ENCODE assay signal across 28 cellular contexts in the genomic region with DNA sequence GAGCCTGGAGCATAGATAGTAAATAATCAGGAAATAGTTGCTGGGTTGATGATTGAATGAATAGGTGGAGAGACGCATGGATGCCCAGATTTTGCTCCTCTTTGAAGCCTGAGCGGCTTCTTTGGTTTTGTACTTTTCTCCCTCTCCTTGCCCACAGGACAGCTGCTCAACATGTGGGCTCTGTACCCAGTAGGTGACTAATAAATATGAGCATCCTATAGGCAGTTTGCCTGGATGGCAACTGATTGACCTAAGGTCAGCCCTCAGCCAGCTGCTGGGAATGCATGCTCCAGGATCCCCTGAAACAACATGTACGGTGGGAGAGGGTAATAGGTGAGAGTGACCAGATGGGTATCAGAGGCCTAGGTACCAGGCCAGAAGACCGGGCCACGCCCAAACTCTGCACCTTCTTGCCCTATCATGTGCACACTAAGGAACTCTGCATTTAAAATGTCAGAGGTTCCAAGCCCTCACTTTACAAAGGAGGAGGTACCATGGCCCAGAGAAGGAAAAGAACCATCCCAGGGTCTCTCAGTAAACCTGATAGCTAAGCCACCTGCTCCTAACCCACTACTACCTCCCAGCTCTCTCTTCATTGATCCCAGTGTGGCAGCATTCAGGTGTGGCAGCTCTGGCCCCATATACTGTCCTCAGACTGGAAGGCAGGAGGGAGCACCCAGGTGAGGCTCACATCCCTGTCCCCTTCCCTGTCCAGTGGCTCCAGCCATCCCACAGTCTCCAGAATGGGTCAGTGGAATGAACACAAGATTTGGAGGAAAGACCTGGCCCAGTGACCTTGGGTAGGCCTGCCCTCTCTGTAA. TPM values are rescaled to one million over a fixed set of nuclear protein-coding genes. Genes with fewer than 3 reads are reported as not detected.
DNase-seq lines count a peak whose midpoint lies in the region; ATAC-seq and TF ChIP-seq lines count a peak whose summit lies in the region.
"Had no signal": no experiment of that assay in that cellular context is flagged by ENCODE, and none has a peak within 500 bp of the region (broad histone marks: within the 10 kb centered on the region; RNA-seq: fewer than 3 reads in every experiment).

No MANE protein-coding gene starts in this region.

- peaks cover 50% of the 10 kb centered on the region for H3K4me1 Mint-ChIP-seq in brain
- H3K4me1 Mint-ChIP-seq in neural progenitor cell, result peaks cover 43% of the 10 kb centered on the region
- H3K4me1 Mint-ChIP-seq in type B pancreatic cell (ENCODE audit: unreplicated experiment), result peaks cover 38% of the 10 kb centered on the region
- peaks cover 30% of the 10 kb centered on the region for H3K4me1 Mint-ChIP-seq in stimulated activated memory B cell treated with anti-CD40 and anti-IgM and Interleukin-4, amounts not matched to agents 10 μg/mL and 1 μg/mL and 100 μg/mL, for 72 hours

- TF ChIP-seq CTCF in brain (conservative IDR thresholded peaks at IDR 0.05), result no peak
- TF ChIP-seq CTCF in neural progenitor cell (IDR thresholded peaks at IDR 0.05), result no peak
- TF ChIP-seq CTCF in type B pancreatic cell (conservative IDR thresholded peaks at IDR 0.05), result no peak
- no peak for TF ChIP-seq CTCF in mammary epithelial cell (conservative IDR thresholded peaks at IDR 0.05 in 1 of 2, IDR thresholded peaks at IDR 0.05 in 1 of 2; ENCODE audit: extremely low read depth in 1 of 2, insufficient read depth in 1 of 2, low read depth in 1 of 2, low read length in 2 of 2)

- H3K27me3 Mint-ChIP-seq in brain (peaks cover 27% of the 10 kb centered on the region), neural progenitor cell (ENCODE audit: insufficient read depth, low read depth) (peaks cover 21% of the 10 kb centered on the region), type B pancreatic cell (peaks cover 24% of the 10 kb centered on the region)
- H3K27me3 Mint-ChIP-seq in stimulated activated memory B cell treated with anti-CD40 and anti-IgM and Interleukin-4, amounts not matched to agents 10 μg/mL and 1 μg/mL and 100 μg/mL, for 72 hours, result no peaks in the 10 kb centered on the region

- H3K27me3 ChIP-seq in neural progenitor cell, result peaks cover 35% of the 10 kb centered on the region
- H3K27me3 ChIP-seq in mammary epithelial cell (ENCODE audit: insufficient read depth, low read length), result no peaks in the 10 kb centered on the region
- H3K27me3 ChIP-seq: breast epithelium, ovary, vagina had no signal

- dilution Hi-C loops in mammary epithelial cell (cut with HindIII; ENCODE audit: low sequenced_read_pairs), result no loop called here

- H3K9me3 Mint-ChIP-seq in brain, result peaks cover 0 to 3% (median 0%) of the 10 kb centered on the region in 5 experiments
- H3K9me3 Mint-ChIP-seq in neural progenitor cell, result no peaks in the 10 kb centered on the region
- no peaks in the 10 kb centered on the region for H3K9me3 Mint-ChIP-seq in type B pancreatic cell
- H3K9me3 Mint-ChIP-seq in stimulated activated memory B cell treated with anti-CD40 and anti-IgM and Interleukin-4, amounts not matched to agents 10 μg/mL and 1 μg/mL and 100 μg/mL, for 72 hours, result no peaks in the 10 kb centered on the region
- H3K9me3 Mint-ChIP-seq: activated naive CD4-positive, alpha-beta T cell treated with anti-CD3 and anti-CD28 coated beads for 36 hours; activated T-cell treated with anti-CD3 and anti-CD28 coated beads, Interleukin-2, amount 50 U/mL, for 72 hours had no signal

- CTCF ChIA-PET in mammary epithelial cell (lab: Charles Lee; ENCODE audit: low non-redundant PET), result no interaction called here

- H3K4me3 ChIP-seq in neural progenitor cell (no peak overlapping the region), mammary epithelial cell (replicated peaks in 1 of 3; ENCODE audit: insufficient read depth in 1 of 3, low read depth in 2 of 3, low read length in 3 of 3) (no peak overlapping the region)
- H3K4me3 ChIP-seq: breast epithelium, ovary, thoracic aorta, vagina had no signal

- intact Hi-C loops in mammary epithelial cell (cut with micrococcal nuclease), result no loop called here

- H3K9me3 ChIP-seq in neural progenitor cell (ENCODE audit: low read depth) (no peaks in the 10 kb centered on the region), mammary epithelial cell (replicated peaks; ENCODE audit: insufficient read depth, low read length) (no peaks in the 10 kb centered on the region)
- H3K9me3 ChIP-seq: breast epithelium, ovary, thoracic aorta, vagina had no signal

- H3K79me2 ChIP-seq in neural progenitor cell (ENCODE audit: low read depth) (peaks cover 5% of the 10 kb centered on the region), mammary epithelial cell (ENCODE audit: insufficient read depth, low read length) (no peaks in the 10 kb centered on the region)

- peaks cover 16% of the 10 kb centered on the region for H3F3A ChIP-seq in neural progenitor cell (ENCODE audit: low read depth)

- no peak for ATAC-seq in stimulated activated memory B cell treated with anti-CD40 and anti-IgM and Interleukin-4, amounts not matched to agents 10 μg/mL and 1 μg/mL and 100 μg/mL, for 72 hours
- ATAC-seq: activated T-cell treated with anti-CD3 and anti-CD28 coated beads, Interleukin-2, amount 50 U/mL, for 72 hours; esophagus mucosa; foreskin keratinocyte; right cardiac atrium; stimulated activated naive CD8-positive, alpha-beta T cell treated with anti-CD3 and anti-CD28 coated beads, Interleukin-15, Interleukin-2, amounts not matched to agents 100 U/mL and 50 U/mL, for 24 hours had no signal

- H4K20me1 ChIP-seq in neural progenitor cell (ENCODE audit: low read depth), result peaks cover 10% of the 10 kb centered on the region
- no peaks in the 10 kb centered on the region for H4K20me1 ChIP-seq in mammary epithelial cell (ENCODE audit: insufficient read depth, low read length)

- H3K4me3 Mint-ChIP-seq in brain, result peak overlapping the region in 4 of 5 experiments; percentile 24 to 70 (median 48)
- H3K4me3 Mint-ChIP-seq in neural progenitor cell, result peak overlapping the region; percentile 64
- H3K4me3 Mint-ChIP-seq in type B pancreatic cell, result peak overlapping the region; percentile 68
- H3K4me3 Mint-ChIP-seq in stimulated activated memory B cell treated with anti-CD40 and anti-IgM and Interleukin-4, amounts not matched to agents 10 μg/mL and 1 μg/mL and 100 μg/mL, for 72 hours, result no peak overlapping the region
- H3K4me3 Mint-ChIP-seq: activated naive CD4-positive, alpha-beta T cell treated with anti-CD3 and anti-CD28 coated beads for 36 hours; activated T-cell treated with anti-CD3 and anti-CD28 coated beads, Interleukin-2, amount 50 U/mL, for 72 hours had no signal

- H3K4me2 ChIP-seq in neural progenitor cell (no peak overlapping the region), mammary epithelial cell (ENCODE audit: insufficient read depth, low read depth, low read length) (no peak overlapping the region)

- H3K36me3 Mint-ChIP-seq in brain (no peaks in the 10 kb centered on the region), neural progenitor cell (no peaks in the 10 kb centered on the region), type B pancreatic cell (peaks cover 3% of the 10 kb centered on the region)
- no peaks in the 10 kb centered on the region for H3K36me3 Mint-ChIP-seq in stimulated activated memory B cell treated with anti-CD40 and anti-IgM and Interleukin-4, amounts not matched to agents 10 μg/mL and 1 μg/mL and 100 μg/mL, for 72 hours

- H3K4me1 ChIP-seq in neural progenitor cell (peaks cover 27% of the 10 kb centered on the region), mammary epithelial cell (ENCODE audit: insufficient read depth, low read length) (peaks cover 28% of the 10 kb centered on the region)
- H3K4me1 ChIP-seq: foreskin keratinocyte had no signal

- H2AFZ ChIP-seq in neural progenitor cell (replicated peaks) (no peak overlapping the region), mammary epithelial cell (ENCODE audit: low read depth, low read length) (no peak overlapping the region)

- WGBS in mammary epithelial cell (ENCODE audit: low coverage, missing lambda C conversion rate), result 85% methylated on average over 5 of the region's 5 CpGs

- no TSS peak for BruUV-seq in mammary epithelial cell (replicated peaks; lab: Mats Ljungman, UMichigan)

- peak; percentile 25 for DNase-seq in activated CD8-positive, alpha-beta memory T cell treated with anti-CD3 and anti-CD28 coated beads, Interleukin-2, amount 50 U/mL, for 48 hours
- DNase-seq in activated CD8-positive, alpha-beta memory T cell treated with anti-CD3 and anti-CD28 coated beads, Interleukin-2, amount 50 U/mL, for 4 hours, result no peak
- DNase-seq in neural progenitor cell (ENCODE audit: low spot score) (no peak), type B pancreatic cell (ENCODE audit: extremely low spot score, unreplicated experiment) (no peak), COR-L47 (lab: John Stamatoyannopoulos, UW) (no peak), mammary epithelial cell (no peak)
- DNase-seq: 8988T; activated CD4-positive, alpha-beta T cell treated with anti-CD3 and anti-CD28 coated beads, Interleukin-2, amount 50 U/mL, for 1 hour; activated naive CD4-positive, alpha-beta T cell treated with anti-CD3 and anti-CD28 coated beads for 36 hours; activated T-cell treated with anti-CD3 and anti-CD28 coated beads, Interleukin-2, amount 50 U/mL, for 72 hours; effector memory CD4-positive, alpha-beta T cell; foreskin keratinocyte; mesenchymal stem cell; NCI-H1105; NCI-H187 treated with DMSO at 0.1 percent for 48 hours; NCI-H2171 treated with DMSO at 0.1 percent for 48 hours; NK-92 treated with Interleukin-12 subunit alpha and Interleukin-12 subunit beta, amount 100 ng/mL, for 24 hours; ovary; SHP77; stimulated activated CD4-positive, alpha-beta T cell treated with anti-CD3 and anti-CD28 coated beads, Interleukin-15, amount 100 ng/mL, for 24 hours; stimulated activated naive CD8-positive, alpha-beta T cell treated with anti-CD3 and anti-CD28 coated beads, Interleukin-15, Interleukin-2, amounts not matched to agents 100 U/mL and 50 U/mL, for 24 hours had no signal

- H3K36me3 ChIP-seq in neural progenitor cell (no peaks in the 10 kb centered on the region), mammary epithelial cell (ENCODE audit: insufficient read depth, low read length) (no peaks in the 10 kb centered on the region)
- H3K36me3 ChIP-seq: breast epithelium, ovary, thoracic aorta, vagina had no signal

- H3K9ac ChIP-seq in neural progenitor cell (no peak overlapping the region), mammary epithelial cell (ENCODE audit: insufficient read depth, low read length) (no peak overlapping the region)

- H3K27ac ChIP-seq in neural progenitor cell, result no peak overlapping the region
- no peak overlapping the region for H3K27ac ChIP-seq in mammary epithelial cell (ENCODE audit: insufficient read depth, low read depth, low read length)
- H3K27ac ChIP-seq: breast epithelium, foreskin keratinocyte, ovary had no signal

- in situ Hi-C loops in mammary epithelial cell (cut with MboI; ENCODE audit: low sequenced_read_pairs in 2 of 2), result no loop called here

- H3K27ac Mint-ChIP-seq in brain, result peak overlapping the region in 3 of 5 experiments; percentile 16 to 21 (median 18)
- no peak overlapping the region for H3K27ac Mint-ChIP-seq in neural progenitor cell
- H3K27ac Mint-ChIP-seq in type B pancreatic cell, result no peak overlapping the region
- H3K27ac Mint-ChIP-seq in stimulated activated memory B cell treated with anti-CD40 and anti-IgM and Interleukin-4, amounts not matched to agents 10 μg/mL and 1 μg/mL and 100 μg/mL, for 72 hours, result no peak overlapping the region
- H3K27ac Mint-ChIP-seq: activated naive CD4-positive, alpha-beta T cell treated with anti-CD3 and anti-CD28 coated beads for 36 hours; activated T-cell treated with anti-CD3 and anti-CD28 coated beads, Interleukin-2, amount 50 U/mL, for 72 hours had no signal

RNA-seq across cellular contexts. Expression of a gene that starts 2.7 kb away (rescaled TPM):
- polyA plus RNA-seq in brain (ENCODE audit: insufficient read depth, low read depth, low replicate concordance) (38.1 TPM), mammary epithelial cell (1.6 TPM)
- total RNA-seq in neural progenitor cell (ENCODE audit: low replicate concordance) (5.9 and 10.7 TPM in 2 replicates), type B pancreatic cell (ENCODE audit: low replicate concordance) (2.7 and 29.1 TPM in 2 replicates), mammary epithelial cell (1 to 10 TPM; 3.1 to 7.3 TPM)
- 1.2 TPM for polyA minus RNA-seq in mammary epithelial cell

Comparison
In these comparisons a context has a peak if more than half of its experiments do, and no peak if none do; other contexts are left out.
1. H3K27ac Mint-ChIP-seq: peak in brain (3 of 5); none in neural progenitor cell (single experiment), type B pancreatic cell (single experiment) and stimulated activated memory B cell treated with anti-CD40 and anti-IgM and Interleukin-4, amounts not matched to agents 10 μg/mL and 1 μg/mL and 100 μg/mL, for 72 hours (single experiment).